In the genomic region with DNA sequence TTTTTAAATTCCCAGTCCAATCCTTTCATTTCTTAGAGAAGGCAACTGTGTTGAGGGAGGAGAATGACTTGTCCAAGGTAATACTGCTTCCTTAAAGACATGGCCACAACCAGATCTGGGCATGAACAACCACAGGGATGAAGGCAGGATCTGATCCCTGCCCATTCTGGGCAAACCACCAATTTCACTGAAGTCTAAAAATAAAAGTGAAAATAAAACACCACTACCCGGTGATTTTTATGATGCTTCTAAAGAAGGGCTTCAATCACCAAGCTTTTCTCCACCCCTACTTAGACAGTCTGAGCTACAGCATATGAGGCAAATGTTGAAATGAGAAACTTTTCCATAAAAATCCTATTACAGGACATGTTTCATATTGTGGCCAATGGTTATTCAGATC, we compare ENCODE assay signal across 13 cellular contexts.
A peak's percentile ranks its signal among the peaks of the same experiment; 100 is the strongest.
DNase-seq lines count a peak whose midpoint lies in the region; ATAC-seq, FAIRE-seq and TF ChIP-seq lines count a peak whose summit lies in the region.
"Had no signal": no experiment of that assay in that cellular context is flagged by ENCODE, and none has a peak within 500 bp of the region (broad histone marks: within the 10 kb centered on the region; RNA-seq: fewer than 3 reads in every experiment).

No MANE protein-coding gene starts in this region.

- H3K4me2 ChIP-seq in BLaER1, result peak overlapping the region; percentile 35

- peaks cover 63% of the 10 kb centered on the region for H3K4me1 Mint-ChIP-seq in WTC11

- H3K4me3 ChIP-seq in BLaER1 (no peak overlapping the region), vagina (no peak overlapping the region)

- POLR2A ChIA-PET in WTC11 (lab: Charles Lee), result no interaction called here

- CTCF ChIA-PET in WTC11 (lab: Charles Lee), result interaction anchor here (0.9 to 1.0 kb wide), 2 partner anchors 12 to 87 kb away, joined by 3 read pairs; no protein-coding TSS in a partner anchor

- no peaks in the 10 kb centered on the region for H3K27me3 ChIP-seq in BLaER1
- H3K27me3 ChIP-seq in vagina, result no peaks in the 10 kb centered on the region

- H3K27ac ChIP-seq in BLaER1 (no peak overlapping the region), vagina (no peak overlapping the region)

- DNase-seq in H4 (ENCODE audit: low spot score) (peak; percentile 53), WTC11 (ENCODE audit: low spot score) (no peak), myocyte (ENCODE audit: low read depth) (peak; percentile 72), vagina (ENCODE audit: extremely low spot score in 2 of 2) (no peak), H54 (ENCODE audit: insufficient read length, low spot score) (no peak)
- DNase-seq: activated CD8-positive, alpha-beta memory T cell treated with anti-CD3 and anti-CD28 coated beads for 24 hours; CD4-positive, alpha-beta memory T cell; effector CD8-positive, alpha-beta T cell; NCI-H524 treated with DMSO at 0.1 percent for 48 hours had no signal

- FAIRE-seq in H54 (lab: Jason Lieb, UNC), result no peak
- FAIRE-seq: urothelium cell line had no signal

- TF ChIP-seq POLR2A in vagina (IDR thresholded peaks at IDR 0.05) (no peak), H54 (IDR thresholded peaks at IDR 0.05; ENCODE audit: low read depth, low read length) (no peak)

- H3K27ac Mint-ChIP-seq in WTC11, result peak overlapping the region; percentile 51; the same call in 1 of the 2 replicates

- no peaks in the 10 kb centered on the region for H3K27me3 Mint-ChIP-seq in WTC11 (ENCODE audit: low read depth)

- peaks cover 29% of the 10 kb centered on the region for H3K4me1 ChIP-seq in BLaER1
- H3K4me1 ChIP-seq in vagina, result peaks cover 62% of the 10 kb centered on the region

- H3K9ac ChIP-seq in BLaER1, result no peak overlapping the region

- peaks cover 4% of the 10 kb centered on the region; the same call in 1 of the 2 replicates for H3K36me3 Mint-ChIP-seq in WTC11
- H3K36me3 Mint-ChIP-seq: CD4-positive, alpha-beta memory T cell had no signal

- no peaks in the 10 kb centered on the region for H3K9me3 Mint-ChIP-seq in WTC11

- ATAC-seq in WTC11, result no peak
- no peak for ATAC-seq in HG03139 (IDR thresholded peaks at IDR 0.05; ENCODE audit: unreplicated experiment)
- no peak for ATAC-seq in GM18873 (IDR thresholded peaks at IDR 0.05; ENCODE audit: low FRiP score, unreplicated experiment)

- no peak overlapping the region for H3K4me3 Mint-ChIP-seq in WTC11
- H3K4me3 Mint-ChIP-seq: CD4-positive, alpha-beta memory T cell had no signal

- TF ChIP-seq CTCF in WTC11 (IDR thresholded peaks at IDR 0.05) (no peak), vagina (IDR thresholded peaks at IDR 0.05) (no peak)

- intact Hi-C loops in vagina (cut with DNase I), result no loop called here

- H3K36me3 ChIP-seq in BLaER1 (no peaks in the 10 kb centered on the region), vagina (no peaks in the 10 kb centered on the region)

- H4K20me1 ChIP-seq in BLaER1, result no peaks in the 10 kb centered on the region

- H3K9me3 ChIP-seq in BLaER1 (no peaks in the 10 kb centered on the region), vagina (no peaks in the 10 kb centered on the region)

TF ChIP-seq in WTC11, 78 proteins besides CTCF, POLR2A, EP300 and RAD21:
- no peak for TF ChIP-seq JAZF1 (CRISPR knock-in tag; IDR thresholded peaks at IDR 0.05)
- TF ChIP-seq ZNF232 (CRISPR knock-in tag; IDR thresholded peaks at IDR 0.05), result no peak
- TF ChIP-seq, protein P1, sequence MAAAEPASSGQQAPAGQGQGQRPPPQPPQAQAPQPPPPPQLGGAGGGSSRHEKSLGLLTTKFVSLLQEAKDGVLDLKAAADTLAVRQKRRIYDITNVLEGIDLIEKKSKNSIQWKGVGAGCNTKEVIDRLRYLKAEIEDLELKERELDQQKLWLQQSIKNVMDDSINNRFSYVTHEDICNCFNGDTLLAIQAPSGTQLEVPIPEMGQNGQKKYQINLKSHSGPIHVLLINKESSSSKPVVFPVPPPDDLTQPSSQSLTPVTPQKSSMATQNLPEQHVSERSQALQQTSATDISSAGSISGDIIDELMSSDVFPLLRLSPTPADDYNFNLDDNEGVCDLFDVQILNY (CRISPR knock-in tag; IDR thresholded peaks at IDR 0.05), result no peak
- TF ChIP-seq MYBL2 (CRISPR knock-in tag; IDR thresholded peaks at IDR 0.05), result no peak
- TF ChIP-seq, protein P2, sequence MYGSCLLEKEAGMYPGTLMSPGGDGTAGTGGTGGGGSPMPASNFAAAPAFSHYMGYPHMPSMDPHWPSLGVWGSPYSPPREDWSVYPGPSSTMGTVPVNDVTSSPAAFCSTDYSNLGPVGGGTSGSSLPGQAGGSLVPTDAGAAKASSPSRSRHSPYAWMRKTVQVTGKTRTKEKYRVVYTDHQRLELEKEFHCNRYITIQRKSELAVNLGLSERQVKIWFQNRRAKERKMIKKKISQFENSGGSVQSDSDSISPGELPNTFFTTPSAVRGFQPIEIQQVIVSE (CRISPR knock-in tag; IDR thresholded peaks at IDR 0.05; ENCODE audit: borderline replicate concordance), result no peak
- no peak for TF ChIP-seq MXD4 (CRISPR knock-in tag; IDR thresholded peaks at IDR 0.05; ENCODE audit: borderline replicate concordance)
- TF ChIP-seq ELF4 (CRISPR knock-in tag; IDR thresholded peaks at IDR 0.05; ENCODE audit: low read depth), result no peak
- TF ChIP-seq ATF1 (CRISPR knock-in tag; IDR thresholded peaks at IDR 0.05), result no peak
- TF ChIP-seq, protein P3, sequence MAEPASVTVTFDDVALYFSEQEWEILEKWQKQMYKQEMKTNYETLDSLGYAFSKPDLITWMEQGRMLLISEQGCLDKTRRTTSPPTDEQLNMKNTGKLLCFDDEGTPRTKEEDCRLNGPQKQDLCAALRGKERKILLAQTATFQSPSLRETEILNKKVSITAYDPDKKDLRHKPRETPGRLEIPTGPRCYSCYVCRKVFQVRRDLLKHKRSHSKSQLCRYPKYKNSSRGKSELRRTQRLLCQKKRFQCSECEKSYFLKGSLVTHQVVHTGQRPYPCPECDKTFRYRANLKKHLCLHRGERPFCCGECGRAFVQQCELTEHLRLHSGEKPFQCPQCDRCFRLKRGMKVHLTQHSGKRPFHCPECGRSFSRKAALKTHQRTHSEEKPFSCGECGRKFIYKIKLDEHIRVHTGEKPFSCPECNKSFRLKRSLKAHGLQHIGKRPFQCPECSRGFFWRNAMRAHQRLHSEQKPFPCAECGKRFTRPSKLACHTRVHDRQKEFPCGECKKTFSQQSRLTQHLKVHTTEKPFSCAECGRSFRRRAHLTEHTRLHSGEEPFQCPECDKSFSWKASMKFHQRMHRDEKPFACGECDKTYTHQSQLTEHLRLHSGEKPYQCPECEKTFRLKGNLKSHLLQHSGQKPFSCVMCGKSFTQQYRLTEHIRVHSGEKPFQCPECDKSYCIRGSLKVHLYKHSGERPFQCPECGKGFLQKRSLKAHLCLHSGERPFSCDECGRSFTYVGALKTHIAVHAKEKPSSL (CRISPR knock-in tag; conservative IDR thresholded peaks at IDR 0.05), result no peak
- TF ChIP-seq CREB1 (CRISPR knock-in tag; IDR thresholded peaks at IDR 0.05), result no peak
- no peak for TF ChIP-seq ZNF416 (CRISPR knock-in tag; IDR thresholded peaks at IDR 0.05)
- TF ChIP-seq GRHL2 (CRISPR knock-in tag; IDR thresholded peaks at IDR 0.05; ENCODE audit: insufficient replicate concordance, severe bottlenecking), result no peak
- no peak for TF ChIP-seq SP1 (CRISPR knock-in tag; conservative IDR thresholded peaks at IDR 0.05)
- TF ChIP-seq ZNF671 (CRISPR knock-in tag; IDR thresholded peaks at IDR 0.05), result no peak
- TF ChIP-seq ZNF219 (CRISPR knock-in tag; IDR thresholded peaks at IDR 0.05; ENCODE audit: borderline replicate concordance), result no peak
- TF ChIP-seq EMX1 (CRISPR knock-in tag; IDR thresholded peaks at IDR 0.05), result no peak
- no peak for TF ChIP-seq ZNF396 (CRISPR knock-in tag; IDR thresholded peaks at IDR 0.05; ENCODE audit: borderline replicate concordance)
- TF ChIP-seq NR1H2 (CRISPR knock-in tag; IDR thresholded peaks at IDR 0.05), result no peak

Comparison
In these comparisons a context has a peak if more than half of its experiments do, and no peak if none do; other contexts are left out.
1. DNase-seq: peak in H4 (single experiment) and myocyte (single experiment); none in WTC11 (single experiment), vagina (0 of 2) and H54 (single experiment).